In the genomic region with DNA sequence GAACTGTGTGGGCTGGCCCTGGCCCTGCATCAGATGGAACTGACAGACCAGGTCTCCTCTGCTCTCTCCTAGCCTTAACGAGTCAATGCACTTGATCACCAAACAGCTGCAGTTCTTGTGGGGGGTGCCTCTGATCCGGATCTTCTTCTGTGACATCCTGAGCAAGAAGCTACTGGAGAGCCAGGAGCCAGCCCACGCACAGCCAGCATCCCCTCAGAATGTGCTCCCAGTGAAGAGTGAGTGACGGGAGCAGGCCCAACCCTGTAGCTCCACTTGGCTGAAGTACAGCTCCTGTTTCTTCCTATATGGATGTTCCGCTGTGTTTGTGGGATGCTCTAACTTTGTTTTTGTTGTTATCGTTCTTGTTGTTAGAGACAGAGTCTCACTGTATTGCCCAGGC, we compare ENCODE assay signal across 32 cellular contexts.
"Had no signal": no experiment of that assay in that cellular context is flagged by ENCODE, and none has a peak within 500 bp of the region (broad histone marks: within the 10 kb centered on the region; RNA-seq: fewer than 3 reads in every experiment).

No MANE protein-coding gene starts in this region.

- H3K9me3 Mint-ChIP-seq: activated B cell treated with CpG ODN at 0.5 μM for 24 hours; activated CD4-positive, alpha-beta memory T cell treated with anti-CD3 and anti-CD28 coated beads for 36 hours; activated CD4-positive, alpha-beta T cell treated with anti-CD3 and anti-CD28 coated beads, Interleukin-2, amount 10 ng/mL, durations not matched to agents 24 days and 14 days; activated CD8-positive, alpha-beta T cell treated with anti-CD3 and anti-CD28 coated beads for 36 hours; activated naive CD4-positive, alpha-beta T cell treated with anti-CD3 and anti-CD28 coated beads for 36 hours; activated naive CD4-positive, alpha-beta T cell treated with anti-CD3 and anti-CD28 coated beads, Interleukin-2, amount 50 U/mL, for 72 hours; activated naive CD8-positive, alpha-beta T cell treated with anti-CD3 and anti-CD28 coated beads for 36 hours; activated T-cell treated with anti-CD3 and anti-CD28 coated beads, Interleukin-2, amount 50 U/mL, for 24 hours; T-helper 1 cell treated with Interleukin-12 subunit alpha and Interleukin-12 subunit beta and Interleukin-4 antibody, amounts not matched to agents 30 μg/mL and 1 μg/mL, for 36 hours; T-helper 2 cell treated with Interferon-gamma antibody and Interleukin-4, amounts not matched to agents 5 μg/mL and 100 μg/mL, for 36 hours had no signal

- H3K27me3 Mint-ChIP-seq: activated B cell treated with CpG ODN at 0.5 μM for 24 hours; activated CD4-positive, alpha-beta memory T cell treated with anti-CD3 and anti-CD28 coated beads for 36 hours; activated CD4-positive, alpha-beta T cell treated with anti-CD3 and anti-CD28 coated beads, Interleukin-2, amount 10 ng/mL, durations not matched to agents 24 days and 14 days; activated CD8-positive, alpha-beta T cell treated with anti-CD3 and anti-CD28 coated beads for 36 hours; activated naive CD8-positive, alpha-beta T cell treated with anti-CD3 and anti-CD28 coated beads for 36 hours; activated T-cell treated with anti-CD3 and anti-CD28 coated beads, Interleukin-2, amount 50 U/mL, for 24 hours had no signal

- ATAC-seq: activated CD8-positive, alpha-beta T cell treated with anti-CD3 and anti-CD28 coated beads for 36 hours; activated naive CD4-positive, alpha-beta T cell treated with anti-CD3 and anti-CD28 coated beads, Interleukin-2, amount 50 U/mL, for 72 hours; body of pancreas had no signal

- DNase-seq: activated B cell treated with CpG ODN at 0.5 μM for 24 hours; activated CD4-positive, alpha-beta memory T cell treated with anti-CD3 and anti-CD28 coated beads for 36 hours; activated CD4-positive, alpha-beta T cell treated with anti-CD3 and anti-CD28 coated beads for 4 hours; activated CD4-positive, alpha-beta T cell treated with anti-CD3 and anti-CD28 coated beads, Interleukin-2, amount 10 ng/mL, durations not matched to agents 24 days and 14 days; activated CD4-positive, alpha-beta T cell treated with anti-CD3 and anti-CD28 coated beads, Interleukin-2, amount 50 U/mL, for 1 hour; activated CD4-positive, alpha-beta T cell treated with anti-CD3 and anti-CD28 coated beads, Interleukin-2, amount 50 U/mL, for 4 hours; activated CD4-positive, CD25-positive, alpha-beta regulatory T cell treated with anti-CD3 and anti-CD28 coated beads, Interleukin-2, amount 50 U/mL, for 72 hours; activated CD8-positive, alpha-beta memory T cell treated with anti-CD3 and anti-CD28 coated beads, Interleukin-2, amount 50 U/mL, for 48 hours; activated CD8-positive, alpha-beta T cell treated with anti-CD3 and anti-CD28 coated beads for 36 hours; activated effector memory CD4-positive, alpha-beta T cell treated with anti-CD3 and anti-CD28 coated beads, Interleukin-2, amount 50 U/mL, for 16 hours; activated gamma-delta T cell treated with Interleukin-2 at 50 U/mL for 16 hours; activated naive CD4-positive, alpha-beta T cell; activated naive CD4-positive, alpha-beta T cell treated with anti-CD3 and anti-CD28 coated beads for 36 hours; activated naive CD4-positive, alpha-beta T cell treated with anti-CD3 and anti-CD28 coated beads, Interleukin-2, amount 50 U/mL, for 16 hours; activated naive CD8-positive, alpha-beta T cell treated with anti-CD3 and anti-CD28 coated beads for 36 hours; activated T-cell treated with anti-CD3 and anti-CD28 coated beads, Interleukin-2, amount 50 U/mL, for 24 hours; activated T-cell treated with anti-CD3 and anti-CD28 coated beads, Interleukin-2, amount 50 U/mL, for 48 hours; amniotic stem cell; aorta; body of pancreas; brain microvascular endothelial cell; central memory CD4-positive, alpha-beta T cell; T-helper 1 cell; T-helper 2 cell; T-helper 9 cell had no signal

- H3K27ac Mint-ChIP-seq: activated B cell treated with CpG ODN at 0.5 μM for 24 hours; activated CD4-positive, alpha-beta memory T cell treated with anti-CD3 and anti-CD28 coated beads for 36 hours; activated CD4-positive, alpha-beta T cell treated with anti-CD3 and anti-CD28 coated beads, Interleukin-2, amount 10 ng/mL, durations not matched to agents 24 days and 14 days; activated CD8-positive, alpha-beta T cell treated with anti-CD3 and anti-CD28 coated beads for 36 hours; activated naive CD4-positive, alpha-beta T cell treated with anti-CD3 and anti-CD28 coated beads for 36 hours; activated naive CD8-positive, alpha-beta T cell treated with anti-CD3 and anti-CD28 coated beads for 36 hours; activated T-cell treated with anti-CD3 and anti-CD28 coated beads, Interleukin-2, amount 50 U/mL, for 24 hours; T-helper 1 cell treated with Interleukin-12 subunit alpha and Interleukin-12 subunit beta and Interleukin-4 antibody, amounts not matched to agents 30 μg/mL and 1 μg/mL, for 36 hours; T-helper 2 cell treated with Interferon-gamma antibody and Interleukin-4, amounts not matched to agents 5 μg/mL and 100 μg/mL, for 36 hours had no signal

- H3K4me3 Mint-ChIP-seq: activated B cell treated with CpG ODN at 0.5 μM for 24 hours; activated CD4-positive, alpha-beta memory T cell treated with anti-CD3 and anti-CD28 coated beads for 36 hours; activated CD4-positive, alpha-beta T cell treated with anti-CD3 and anti-CD28 coated beads, Interleukin-2, amount 10 ng/mL, durations not matched to agents 24 days and 14 days; activated CD8-positive, alpha-beta T cell treated with anti-CD3 and anti-CD28 coated beads for 36 hours; activated naive CD4-positive, alpha-beta T cell treated with anti-CD3 and anti-CD28 coated beads for 36 hours; activated naive CD8-positive, alpha-beta T cell treated with anti-CD3 and anti-CD28 coated beads for 36 hours; activated T-cell treated with anti-CD3 and anti-CD28 coated beads, Interleukin-2, amount 50 U/mL, for 24 hours; T-helper 1 cell treated with Interleukin-12 subunit alpha and Interleukin-12 subunit beta and Interleukin-4 antibody, amounts not matched to agents 30 μg/mL and 1 μg/mL, for 36 hours; T-helper 2 cell treated with Interferon-gamma antibody and Interleukin-4, amounts not matched to agents 5 μg/mL and 100 μg/mL, for 36 hours had no signal

- H3K27ac ChIP-seq: adrenal gland, body of pancreas, brain microvascular endothelial cell, breast epithelium, cardiac muscle cell, VCaP had no signal

- H3K4me1 Mint-ChIP-seq: activated B cell treated with CpG ODN at 0.5 μM for 24 hours; activated CD4-positive, alpha-beta T cell treated with anti-CD3 and anti-CD28 coated beads, Interleukin-2, amount 10 ng/mL, durations not matched to agents 24 days and 14 days; activated naive CD8-positive, alpha-beta T cell treated with anti-CD3 and anti-CD28 coated beads for 36 hours had no signal
